Comparison of ENCODE assay signal across 19 cellular contexts in the genomic region with DNA sequence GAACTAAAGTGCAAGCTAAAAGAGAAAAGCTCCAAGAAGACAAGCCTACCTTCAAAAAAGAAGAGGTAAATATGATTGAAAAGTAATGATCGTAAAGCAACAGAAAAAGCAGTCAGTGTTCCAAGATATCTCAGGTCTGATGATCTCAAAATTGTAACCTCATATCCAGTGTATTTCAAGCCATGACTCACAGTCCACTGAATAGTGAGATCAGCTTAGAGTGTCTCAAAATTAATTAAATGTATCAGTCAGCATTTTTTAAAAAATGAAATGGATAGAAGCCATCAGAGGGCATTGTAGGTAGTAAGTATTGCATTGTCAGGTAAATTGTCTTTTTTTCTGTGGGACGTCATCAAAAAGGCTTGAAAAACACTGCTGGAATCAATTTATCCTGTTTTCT. TPM values are rescaled to one million over a fixed set of nuclear protein-coding genes. Genes with fewer than 3 reads are reported as not detected.
A peak's percentile ranks its signal among the peaks of the same experiment; 100 is the strongest.
DNase-seq lines count a peak whose midpoint lies in the region; ATAC-seq, FAIRE-seq and TF ChIP-seq lines count a peak whose summit lies in the region.
"Had no signal": no experiment of that assay in that cellular context is flagged by ENCODE, and none has a peak within 500 bp of the region (broad histone marks: within the 10 kb centered on the region; RNA-seq: fewer than 3 reads in every experiment).

No MANE protein-coding gene starts in this region.

- H3K4me1 Mint-ChIP-seq in nephron: peaks cover 58% of the 10 kb centered on the region

- H3K4me1 ChIP-seq in right atrium auricular region: peaks cover 0 to 66% of the 10 kb centered on the region in 2 donors

- TF ChIP-seq CTCF in right atrium auricular region (IDR thresholded peaks at IDR 0.05) (no peak), epithelial cell of esophagus (IDR thresholded peaks at IDR 0.05; ENCODE audit: insufficient read depth, low read depth, low read length, missing control alignments) (no peak), nephron (IDR thresholded peaks at IDR 0.05; ENCODE audit: unreplicated experiment in 3 of 3) (no peak)

- peak overlapping the region; percentile 74 to 87 for H3K27ac ChIP-seq in right atrium auricular region
- H3K27ac ChIP-seq: upper lobe of left lung had no signal

- H3K9me3 ChIP-seq in right atrium auricular region: no peaks in the 10 kb centered on the region
- H3K9me3 ChIP-seq: upper lobe of left lung had no signal

- intact Hi-C loops in Right ventricle myocardium inferior (cut with DNase I): no loop called here

- H3K4me3 ChIP-seq in right atrium auricular region (no peak overlapping the region), epithelial cell of esophagus (ENCODE audit: low read length) (no peak overlapping the region)
- H3K4me3 ChIP-seq: dorsolateral prefrontal cortex, upper lobe of left lung had no signal

- H3K36me3 Mint-ChIP-seq in nephron (ENCODE audit: low read depth): peaks cover 85% of the 10 kb centered on the region
- H3K36me3 Mint-ChIP-seq: CD8-positive, alpha-beta memory T cell had no signal

- peak overlapping the region; percentile 31 to 54 (median 52) for H3K27ac Mint-ChIP-seq in nephron
- H3K27ac Mint-ChIP-seq: activated naive CD8-positive, alpha-beta T cell treated with anti-CD3 and anti-CD28 coated beads, Interleukin-2, amount 50 U/mL, for 24 hours had no signal

- H3K4me3 Mint-ChIP-seq in nephron: no peak overlapping the region
- H3K4me3 Mint-ChIP-seq: activated naive CD8-positive, alpha-beta T cell treated with anti-CD3 and anti-CD28 coated beads, Interleukin-2, amount 50 U/mL, for 24 hours; CD8-positive, alpha-beta memory T cell had no signal

- no peak for DNase-seq in right atrium auricular region (ENCODE audit: low spot score)
- no peak for DNase-seq in Right ventricle myocardium inferior (ENCODE audit: missing footprints)
- peak; percentile 36 for DNase-seq in epithelial cell of esophagus (ENCODE audit: low read depth)
- no peak for DNase-seq in HTR-8/SVneo (ENCODE audit: insufficient read length, low spot score)
- no peak for DNase-seq in urothelium cell line (ENCODE audit: low spot score)
- DNase-seq in activated naive CD4-positive, alpha-beta T cell treated with Interleukin-2 at 50 U/mL for 16 hours: no peak
- DNase-seq: activated CD4-positive, alpha-beta T cell treated with anti-CD3 and anti-CD28 coated beads, Interleukin-2, amount 50 U/mL, for 48 hours; activated naive CD8-positive, alpha-beta T cell treated with anti-CD3 and anti-CD28 coated beads, Interleukin-2, amount 50 U/mL, for 24 hours; CD8-positive, alpha-beta memory T cell; dorsolateral prefrontal cortex; Karpas-422; left ventricle myocardium superior; NCI-H146; NCI-H2227 treated with DMSO at 0.1 percent for 48 hours; stimulated activated CD4-positive, alpha-beta T cell treated with anti-CD3 and anti-CD28 coated beads, Interleukin-2, amount 100 ng/mL, for 48 hours; upper lobe of left lung had no signal

- no peak for FAIRE-seq in HTR-8/SVneo (lab: Jason Lieb, UNC)
- no peak for FAIRE-seq in urothelium cell line (lab: Jason Lieb, UNC)
- FAIRE-seq: TTC549 had no signal

- H3K9me3 Mint-ChIP-seq in nephron: no peaks in the 10 kb centered on the region
- H3K9me3 Mint-ChIP-seq: CD8-positive, alpha-beta memory T cell had no signal

- peaks cover 71% of the 10 kb centered on the region for H3K36me3 ChIP-seq in right atrium auricular region

- H3K27me3 Mint-ChIP-seq in nephron (ENCODE audit: low read depth): no peaks in the 10 kb centered on the region

- no peak for ATAC-seq in Right ventricle myocardium inferior
- ATAC-seq in HG03521 (IDR thresholded peaks at IDR 0.05; ENCODE audit: unreplicated experiment): no peak
- ATAC-seq: activated naive CD8-positive, alpha-beta T cell treated with anti-CD3 and anti-CD28 coated beads, Interleukin-2, amount 50 U/mL, for 24 hours; left ventricle myocardium superior had no signal

- H3K27me3 ChIP-seq in right atrium auricular region: no peaks in the 10 kb centered on the region
- H3K27me3 ChIP-seq: dorsolateral prefrontal cortex, upper lobe of left lung had no signal

RNA-seq across cellular contexts. Expression of gene AGBL3, which starts 50.6 kb away (rescaled TPM):
- total RNA-seq in right atrium auricular region: 1 to 10 TPM in 1 of 2 donors, under 1 TPM in 1; 0.67 to 1.9 TPM
- 2.2 TPM for total RNA-seq in Right ventricle myocardium inferior
